ENCODE assay signal across 9 cellular contexts in the genomic region with DNA sequence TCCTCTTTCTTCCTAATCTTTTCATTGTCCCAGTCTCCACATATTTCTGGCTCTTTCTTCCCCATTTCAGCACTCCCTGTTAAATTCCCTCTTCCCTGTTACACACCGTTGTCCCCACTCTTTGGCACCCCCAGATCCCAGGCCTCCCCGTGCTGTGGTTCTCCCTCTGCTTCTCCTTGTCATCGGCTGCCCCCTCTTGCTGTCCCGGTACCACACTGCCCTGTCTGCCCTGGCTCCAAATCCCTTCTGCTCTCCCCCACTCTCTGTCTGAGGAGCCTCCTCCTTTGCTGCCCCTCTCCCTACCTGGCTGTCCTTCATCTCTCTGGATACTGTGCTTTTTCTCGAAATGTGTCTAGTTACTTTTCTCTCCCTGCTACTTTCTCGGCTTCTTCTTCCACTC. TPM values are rescaled to one million over a fixed set of nuclear protein-coding genes. Genes with fewer than 3 reads are reported as not detected.
DNase-seq lines count a peak whose midpoint lies in the region; ATAC-seq and TF ChIP-seq lines count a peak whose summit lies in the region.
"Had no signal": no experiment of that assay in that cellular context is flagged by ENCODE, and none has a peak within 500 bp of the region (broad histone marks: within the 10 kb centered on the region; RNA-seq: fewer than 3 reads in every experiment).

No MANE protein-coding gene starts in this region.

- H2AFZ ChIP-seq in GM23338: peak overlapping the region; percentile 93

- peaks cover 20% of the 10 kb centered on the region for H3K79me2 ChIP-seq in GM23338 (replicated peaks; ENCODE audit: insufficient read depth)

- peak overlapping the region; percentile 74 for H3K4me3 Mint-ChIP-seq in GM23338
- peak overlapping the region; percentile 63 for H3K4me3 Mint-ChIP-seq in activated T-helper 17 cell treated with anti-CD3 and anti-CD28 coated beads, Interleukin-2, amount 50 U/mL, for 72 hours

- ATAC-seq in GM23338 (peak; percentile 45), HG02840 (IDR thresholded peaks at IDR 0.05; ENCODE audit: low FRiP score, unreplicated experiment) (no peak)
- no peak for ATAC-seq in activated T-helper 17 cell treated with anti-CD3 and anti-CD28 coated beads, Interleukin-2, amount 50 U/mL, for 72 hours (replicated peaks)

- peaks cover 6% of the 10 kb centered on the region; the same call in 1 of the 3 replicates for H3K9me3 Mint-ChIP-seq in GM23338
- peaks cover 23% of the 10 kb centered on the region for H3K9me3 Mint-ChIP-seq in activated T-helper 17 cell treated with anti-CD3 and anti-CD28 coated beads, Interleukin-2, amount 50 U/mL, for 72 hours

- no peak overlapping the region for H3K27ac Mint-ChIP-seq in GM23338
- no peak overlapping the region for H3K27ac Mint-ChIP-seq in activated T-helper 17 cell treated with anti-CD3 and anti-CD28 coated beads, Interleukin-2, amount 50 U/mL, for 72 hours

- H3K27ac ChIP-seq in GM23338 (ENCODE audit: low read depth) (no peak overlapping the region), skeletal muscle tissue (ENCODE audit: low read depth, low read length) (no peak overlapping the region)

- 0 out of 2 replicates have a peak, but pooled peaks cover 3% of the 10 kb centered on the region for H3F3A ChIP-seq in GM23338 (replicated peaks; ENCODE audit: low read depth)

- TF ChIP-seq CTCF in GM23338 (conservative IDR thresholded peaks at IDR 0.05; ENCODE audit: low read depth in 2 of 2): no peak; a peak in 1 of 4 replicates

- H3K4me2 ChIP-seq in GM23338: peak overlapping the region; percentile 98

- H3K9ac ChIP-seq in iPS-15b (ENCODE audit: low read depth, low read length) (peak overlapping the region; percentile 54), skeletal muscle tissue (ENCODE audit: low read depth in 1 of 3, low read length in 3 of 3) (peak overlapping the region; percentile 76 to 87 (median 83))

- peaks cover 7% of the 10 kb centered on the region; the same call in 1 of the 2 replicates for H4K20me1 ChIP-seq in GM23338 (replicated peaks; ENCODE audit: insufficient read depth)

- peaks cover 10% of the 10 kb centered on the region; the same call in 1 of the 2 replicates for H3K27me3 ChIP-seq in GM23338 (ENCODE audit: insufficient read depth)
- H3K27me3 ChIP-seq in iPS-15b (ENCODE audit: control insufficient read depth, insufficient read depth, low read length): peaks cover 11% of the 10 kb centered on the region
- no peaks in the 10 kb centered on the region for H3K27me3 ChIP-seq in skeletal muscle tissue (ENCODE audit: control insufficient read depth in 3 of 3, insufficient read depth in 3 of 3, low read length in 3 of 3)

- peaks cover 26% of the 10 kb centered on the region for H3K4me1 Mint-ChIP-seq in GM23338
- H3K4me1 Mint-ChIP-seq in activated T-helper 17 cell treated with anti-CD3 and anti-CD28 coated beads, Interleukin-2, amount 50 U/mL, for 72 hours: peaks cover 11% of the 10 kb centered on the region

- peaks cover 22% of the 10 kb centered on the region for H3K4me1 ChIP-seq in GM23338 (ENCODE audit: insufficient read depth)
- H3K4me1 ChIP-seq in iPS-15b (ENCODE audit: control insufficient read depth, insufficient read depth, low read length): peaks cover 16% of the 10 kb centered on the region
- H3K4me1 ChIP-seq in skeletal muscle tissue (ENCODE audit: control insufficient read depth in 3 of 3, insufficient read depth in 3 of 3, low read length in 3 of 3): peaks cover 3 to 11% (median 6%) of the 10 kb centered on the region in 3 donors

- peak; percentile 15 for DNase-seq in GM23338 (ENCODE audit: low spot score)
- DNase-seq in NCI-H1436 (lab: John Stamatoyannopoulos, UW): no peak
- no peak for DNase-seq in GF-D8 (lab: John Stamatoyannopoulos, UW)
- no peak for DNase-seq in NCI-H774 (lab: John Stamatoyannopoulos, UW)
- DNase-seq: SHP77 treated with DMSO at 0.1 percent for 48 hours had no signal

- 0 out of 2 replicates have a peak, but pooled peaks cover under 1% of the 10 kb centered on the region for H3K9me2 ChIP-seq in GM23338 (ENCODE audit: insufficient read depth)

- H3K36me3 ChIP-seq in GM23338 (ENCODE audit: insufficient read depth) (no peaks in the 10 kb centered on the region), iPS-15b (ENCODE audit: control insufficient read depth, insufficient read depth, low read length) (no peaks in the 10 kb centered on the region), skeletal muscle tissue (ENCODE audit: control insufficient read depth in 3 of 3, insufficient read depth in 3 of 3, low read length in 3 of 3) (no peaks in the 10 kb centered on the region)

- H3K36me3 Mint-ChIP-seq in GM23338 (ENCODE audit: low read depth): peaks cover 4% of the 10 kb centered on the region; the same call in 1 of the 3 replicates
- H3K36me3 Mint-ChIP-seq in activated T-helper 17 cell treated with anti-CD3 and anti-CD28 coated beads, Interleukin-2, amount 50 U/mL, for 72 hours (ENCODE audit: low read depth): peaks cover 13% of the 10 kb centered on the region

- H3K9me3 ChIP-seq in iPS-15b (ENCODE audit: control insufficient read depth, insufficient read depth, low read length): no peaks in the 10 kb centered on the region
- H3K9me3 ChIP-seq in skeletal muscle tissue (ENCODE audit: control insufficient read depth in 3 of 3, low read length in 3 of 3): peaks cover 0 to 2% (median 0%) of the 10 kb centered on the region in 3 donors

- H3K4me3 ChIP-seq in GM23338: peak overlapping the region; percentile 81
- peak overlapping the region; percentile 78 for H3K4me3 ChIP-seq in iPS-15b (ENCODE audit: low read depth, low read length)
- peak overlapping the region; percentile 76 to 91 (median 84) for H3K4me3 ChIP-seq in skeletal muscle tissue (ENCODE audit: low read length in 3 of 3)

- peaks cover 23% of the 10 kb centered on the region for H3K27me3 Mint-ChIP-seq in GM23338 (ENCODE audit: insufficient read depth, low read depth, poor library complexity)
- H3K27me3 Mint-ChIP-seq in activated T-helper 17 cell treated with anti-CD3 and anti-CD28 coated beads, Interleukin-2, amount 50 U/mL, for 72 hours: peaks cover 14% of the 10 kb centered on the region

TF ChIP-seq in GM23338, 12 proteins besides CTCF, POLR2A, EP300 and RAD21 (continues in another document):
- TF ChIP-seq NANOG (IDR thresholded peaks at IDR 0.05; ENCODE audit: borderline replicate concordance) (no peak), EZH2 (IDR thresholded peaks at IDR 0.05; ENCODE audit: low read depth, unreplicated experiment) (no peak), POLR2AphosphoS5 (IDR thresholded peaks at IDR 0.05; ENCODE audit: low read depth) (no peak), JUNB (IDR thresholded peaks at IDR 0.05; ENCODE audit: unreplicated experiment) (no peak), CREB1 (CRISPR knock-in tag; IDR thresholded peaks at IDR 0.05; ENCODE audit: low read depth) (no peak), ZNF331 (CRISPR knock-in tag; IDR thresholded peaks at IDR 0.05; ENCODE audit: low read depth) (no peak), EZH2phosphoT487 (IDR thresholded peaks at IDR 0.05; ENCODE audit: unreplicated experiment) (no peak)
- TF ChIP-seq, protein P1, sequence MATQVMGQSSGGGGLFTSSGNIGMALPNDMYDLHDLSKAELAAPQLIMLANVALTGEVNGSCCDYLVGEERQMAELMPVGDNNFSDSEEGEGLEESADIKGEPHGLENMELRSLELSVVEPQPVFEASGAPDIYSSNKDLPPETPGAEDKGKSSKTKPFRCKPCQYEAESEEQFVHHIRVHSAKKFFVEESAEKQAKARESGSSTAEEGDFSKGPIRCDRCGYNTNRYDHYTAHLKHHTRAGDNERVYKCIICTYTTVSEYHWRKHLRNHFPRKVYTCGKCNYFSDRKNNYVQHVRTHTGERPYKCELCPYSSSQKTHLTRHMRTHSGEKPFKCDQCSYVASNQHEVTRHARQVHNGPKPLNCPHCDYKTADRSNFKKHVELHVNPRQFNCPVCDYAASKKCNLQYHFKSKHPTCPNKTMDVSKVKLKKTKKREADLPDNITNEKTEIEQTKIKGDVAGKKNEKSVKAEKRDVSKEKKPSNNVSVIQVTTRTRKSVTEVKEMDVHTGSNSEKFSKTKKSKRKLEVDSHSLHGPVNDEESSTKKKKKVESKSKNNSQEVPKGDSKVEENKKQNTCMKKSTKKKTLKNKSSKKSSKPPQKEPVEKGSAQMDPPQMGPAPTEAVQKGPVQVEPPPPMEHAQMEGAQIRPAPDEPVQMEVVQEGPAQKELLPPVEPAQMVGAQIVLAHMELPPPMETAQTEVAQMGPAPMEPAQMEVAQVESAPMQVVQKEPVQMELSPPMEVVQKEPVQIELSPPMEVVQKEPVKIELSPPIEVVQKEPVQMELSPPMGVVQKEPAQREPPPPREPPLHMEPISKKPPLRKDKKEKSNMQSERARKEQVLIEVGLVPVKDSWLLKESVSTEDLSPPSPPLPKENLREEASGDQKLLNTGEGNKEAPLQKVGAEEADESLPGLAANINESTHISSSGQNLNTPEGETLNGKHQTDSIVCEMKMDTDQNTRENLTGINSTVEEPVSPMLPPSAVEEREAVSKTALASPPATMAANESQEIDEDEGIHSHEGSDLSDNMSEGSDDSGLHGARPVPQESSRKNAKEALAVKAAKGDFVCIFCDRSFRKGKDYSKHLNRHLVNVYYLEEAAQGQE (IDR thresholded peaks at IDR 0.05; ENCODE audit: unreplicated experiment): no peak

RNA-seq across cellular contexts. Expression of a gene that starts 1.0 kb away (rescaled TPM):
- total RNA-seq in GM23338 (2014; rRNA removed; shearing (Covaris generic)): 3.9 and 9.3 TPM in 2 replicates
- 7.9 and 9.2 TPM in 2 replicates for polyA plus RNA-seq in GM23338 (2016; fragmentation: Nextera tagmentation; extraction: Ambion mirVana)
- 1 to 10 TPM in 1 of 2 donors, under 1 TPM in 1; 0.50 to 3.3 TPM for total RNA-seq in activated T-helper 17 cell treated with anti-CD3 and anti-CD28 coated beads, Interleukin-2, amount 50 U/mL, for 72 hours
- 3.7 TPM for total RNA-seq in skeletal muscle tissue

RNA-seq across cellular contexts. Expression of a gene that starts 27.1 kb away (rescaled TPM):
- total RNA-seq in GM23338 (2014; rRNA removed; shearing (Covaris generic)): 10.8 and 11.9 TPM in 2 replicates
- polyA plus RNA-seq in GM23338 (2016; fragmentation: Nextera tagmentation; extraction: Ambion mirVana): 3.4 and 4.6 TPM in 2 replicates
- total RNA-seq in activated T-helper 17 cell treated with anti-CD3 and anti-CD28 coated beads, Interleukin-2, amount 50 U/mL, for 72 hours: 1 to 10 TPM; 3.2 to 5.3 TPM
- total RNA-seq in skeletal muscle tissue: 6.8 TPM

RNA-seq across cellular contexts. Expression of a gene that starts 28.5 kb away (rescaled TPM):
- total RNA-seq in GM23338 (2014; rRNA removed; shearing (Covaris generic)): 37.6 and 48.7 TPM in 2 replicates
- 12.5 and 16.9 TPM in 2 replicates for polyA plus RNA-seq in GM23338 (2016; fragmentation: Nextera tagmentation; extraction: Ambion mirVana)
- 100 to 1,000 TPM in 1 of 2 donors, 10 to 100 TPM in 1; 24.0 to 102 TPM for total RNA-seq in activated T-helper 17 cell treated with anti-CD3 and anti-CD28 coated beads, Interleukin-2, amount 50 U/mL, for 72 hours
- 20.9 TPM for total RNA-seq in skeletal muscle tissue
